ENCODE assay signal across 18 cellular contexts in genomic region chr4:169030575-169030982, GRCh38. TPM values are rescaled to one million over a fixed set of nuclear protein-coding genes. Genes with fewer than 3 reads are reported as not detected.
A peak's percentile ranks its signal among the peaks of the same experiment; 100 is the strongest.
DNase-seq lines count a peak whose midpoint lies in the region; ATAC-seq, FAIRE-seq and TF ChIP-seq lines count a peak whose summit lies in the region.
"Had no signal": no experiment of that assay in that cellular context is flagged by ENCODE, and none has a peak within 500 bp of the region (broad histone marks: within the 10 kb centered on the region; RNA-seq: fewer than 3 reads in every experiment).

No MANE protein-coding gene starts in this region.

- H3K27me3 ChIP-seq in PC-3 (ENCODE audit: low read length) (no peaks in the 10 kb centered on the region), endothelial cell of umbilical vein (ENCODE audit: control insufficient read depth in 2 of 2, insufficient read depth in 2 of 2, low read length in 2 of 2) (no peaks in the 10 kb centered on the region), neuronal stem cell (ENCODE audit: control insufficient read depth in 3 of 3, insufficient read depth in 3 of 3, low read depth in 1 of 3, low read length in 3 of 3) (no peaks in the 10 kb centered on the region)

- no peak overlapping the region for H4K8ac ChIP-seq in neuronal stem cell (ENCODE audit: low read depth, low read length)

- no peaks in the 10 kb centered on the region for H3F3A ChIP-seq in PC-3 (ENCODE audit: low read length, unreplicated experiment)

- no peaks in the 10 kb centered on the region for H3K9me1 ChIP-seq in endothelial cell of umbilical vein (replicated peaks; ENCODE audit: control insufficient read depth, extremely low read depth, insufficient read depth, low read length)

- H3K4me2 ChIP-seq in PC-3 (ENCODE audit: low read length) (peak overlapping the region; percentile 71), endothelial cell of umbilical vein (ENCODE audit: insufficient read depth, low read length) (peak overlapping the region; percentile 38), neuronal stem cell (ENCODE audit: insufficient read depth, low read length, poor library complexity, severe bottlenecking) (no peak overlapping the region)

- CTCF ChIA-PET in PC-3 (lab: Charles Lee) = no interaction called here
- CTCF ChIA-PET in endothelial cell of umbilical vein (lab: Charles Lee) = interaction anchor here (0.8 to 1.6 kb wide), 11 partner anchors 12 to 463 kb away, joined by 3 to 8 read pairs (median 4); partner anchors contain the start of gene CBR4

- H3K9ac ChIP-seq in PC-3 (ENCODE audit: low read length) (no peak overlapping the region), endothelial cell of umbilical vein (replicated peaks; ENCODE audit: extremely low read depth, insufficient read depth, low read length) (no peak overlapping the region), neuronal stem cell (ENCODE audit: low read depth, low read length, poor library complexity) (no peak overlapping the region)

- H3K4ac ChIP-seq in neuronal stem cell (ENCODE audit: low read length) = no peak overlapping the region

- H3K4me3 ChIP-seq in PC-3 (ENCODE audit: low read length) (peak overlapping the region; percentile 37), endothelial cell of umbilical vein (replicated peaks in 1 of 3; ENCODE audit: insufficient read depth in 1 of 3, low read depth in 1 of 3, low read length in 3 of 3) (no peak overlapping the region), neuronal stem cell (ENCODE audit: low read length in 2 of 2) (no peak overlapping the region)
- H3K4me3 ChIP-seq: coronary artery had no signal

- no peak overlapping the region for H2BK12ac ChIP-seq in neuronal stem cell (ENCODE audit: low read length)

- peaks cover 17% of the 10 kb centered on the region for H3K4me1 ChIP-seq in PC-3 (ENCODE audit: insufficient read depth, low read length)
- peaks cover 9% of the 10 kb centered on the region for H3K4me1 ChIP-seq in endothelial cell of umbilical vein (ENCODE audit: control insufficient read depth, extremely low read depth, insufficient read depth, low read length)
- H3K4me1 ChIP-seq in neuronal stem cell (ENCODE audit: control insufficient read depth in 2 of 2, insufficient read depth in 1 of 2, low read depth in 1 of 2, low read length in 2 of 2) = peaks cover 2 to 4% of the 10 kb centered on the region in 2 donors

- no peak overlapping the region for H2BK15ac ChIP-seq in neuronal stem cell (ENCODE audit: low read length)

- peak; percentile 53 for ATAC-seq in PC-3
- ATAC-seq: natural killer cell had no signal

- H3K14ac ChIP-seq in neuronal stem cell (ENCODE audit: low read length) = no peak overlapping the region

- H3K36me3 ChIP-seq in PC-3 (ENCODE audit: low read depth, low read length) (no peaks in the 10 kb centered on the region), endothelial cell of umbilical vein (ENCODE audit: control insufficient read depth in 2 of 2, extremely low read depth in 1 of 2, insufficient read depth in 2 of 2, low read length in 2 of 2) (no peaks in the 10 kb centered on the region), neuronal stem cell (replicated peaks in 1 of 2; ENCODE audit: control insufficient read depth in 2 of 2, insufficient read depth in 2 of 2, low read length in 2 of 2) (no peaks in the 10 kb centered on the region)

- peak overlapping the region; percentile 64 for H3K27ac ChIP-seq in PC-3 (ENCODE audit: low read length)
- no peak overlapping the region for H3K27ac ChIP-seq in endothelial cell of umbilical vein (ENCODE audit: insufficient read depth, low read depth, low read length)
- no peak overlapping the region for H3K27ac ChIP-seq in neuronal stem cell (replicated peaks; ENCODE audit: low read length)
- H3K27ac ChIP-seq: C4-2B, coronary artery had no signal

- intact Hi-C loops in PC-3 (cut with micrococcal nuclease) (no loop called here), endothelial cell of umbilical vein (cut with micrococcal nuclease) (loop anchor here (2.0 kb wide), 1 partner anchor 20 kb away; no protein-coding TSS in a partner anchor)

- H3K23ac ChIP-seq in neuronal stem cell (ENCODE audit: low read depth, low read length, poor library complexity) = no peak overlapping the region

- H3K79me2 ChIP-seq in PC-3 (ENCODE audit: low read length) = no peaks in the 10 kb centered on the region
- no peaks in the 10 kb centered on the region for H3K79me2 ChIP-seq in endothelial cell of umbilical vein (ENCODE audit: control insufficient read depth, insufficient read depth, low read length)

- no peaks in the 10 kb centered on the region for H3K9me2 ChIP-seq in PC-3 (replicated peaks; ENCODE audit: low read length)

- H2AFZ ChIP-seq in PC-3 (ENCODE audit: low read length) = peak overlapping the region; percentile 61
- H2AFZ ChIP-seq in endothelial cell of umbilical vein (ENCODE audit: low read depth, low read length) = no peak overlapping the region
- H2AFZ ChIP-seq in neuronal stem cell (ENCODE audit: low read length) = peak overlapping the region; percentile 38

- POLR2A ChIA-PET in PC-3 (lab: Charles Lee; ENCODE audit: unreplicated experiment) (interaction anchor here (0.6 kb wide), 1 partner anchor 20 kb away, joined by 14 read pairs; the partner anchor contains the start of gene CBR4), endothelial cell of umbilical vein (lab: Charles Lee) (no interaction called here)

- peak; percentile 50 for DNase-seq in ELR (ENCODE audit: low read depth)
- DNase-seq in PC-3 = peak; percentile 43
- DNase-seq in endothelial cell of umbilical vein (ENCODE audit: low read depth, low spot score) = peak; percentile 57
- DNase-seq in neuronal stem cell (ENCODE audit: low spot score) = no peak
- DNase-seq in NCI-H2029 treated with DMSO at 0.1 percent for 48 hours (lab: John Stamatoyannopoulos, UW) = no peak
- DNase-seq in NCI-H146 (lab: John Stamatoyannopoulos, UW) = no peak
- DNase-seq in activated CD4-positive, alpha-beta T cell treated with anti-CD3 and anti-CD28 coated beads for 4 hours = no peak
- no peak for DNase-seq in epidermal melanocyte (ENCODE audit: insufficient read length, low spot score)
- DNase-seq: activated CD4-positive, alpha-beta T cell treated with anti-CD3 and anti-CD28 coated beads for 1 hour; activated gamma-delta T cell treated with Interleukin-2 at 50 U/mL for 16 hours; aorta; DMS79 treated with DMSO at 0.1 percent for 48 hours; natural killer cell; NCI-H2029; NCI-H774; T-helper 2 cell had no signal

- H2AK5ac ChIP-seq in neuronal stem cell (ENCODE audit: low read depth, low read length) = no peak overlapping the region

- peak; percentile 81 for FAIRE-seq in endothelial cell of umbilical vein (lab: Jason Lieb, UNC)

- BruUV-seq in PC-3 (replicated peaks; lab: Mats Ljungman, UMichigan) (no TSS peak), endothelial cell of umbilical vein (replicated peaks; lab: Mats Ljungman, UMichigan) (no TSS peak)

- no peak for TF ChIP-seq POLR2A in endothelial cell of umbilical vein (IDR thresholded peaks at IDR 0.05; ENCODE audit: low read depth, low read length)

- H2BK5ac ChIP-seq in neuronal stem cell (ENCODE audit: low read length) = no peak overlapping the region

- no peak overlapping the region for H4K91ac ChIP-seq in neuronal stem cell (ENCODE audit: low read depth, low read length, poor library complexity)

- H3K9me3 ChIP-seq in PC-3 (ENCODE audit: low read length) = no peaks in the 10 kb centered on the region
- no peaks in the 10 kb centered on the region for H3K9me3 ChIP-seq in endothelial cell of umbilical vein (replicated peaks; ENCODE audit: control insufficient read depth, insufficient read depth, low read length)
- H3K9me3 ChIP-seq in neuronal stem cell (replicated peaks in 1 of 2; ENCODE audit: control insufficient read depth in 2 of 2, insufficient read depth in 1 of 2, low read depth in 1 of 2, low read length in 2 of 2) = peaks cover 0 to 6% of the 10 kb centered on the region in 2 donors

- H4K20me1 ChIP-seq in PC-3 (ENCODE audit: low read length) (no peaks in the 10 kb centered on the region), endothelial cell of umbilical vein (replicated peaks; ENCODE audit: control insufficient read depth, extremely low read depth, insufficient read depth, low read length) (no peaks in the 10 kb centered on the region)

- no CpG with 5 or more reads among the region's 5 CpGs for WGBS in neuronal stem cell (ENCODE audit: extremely low coverage in 2 of 2, insufficient read length in 2 of 2, insufficient replicate concordance in 1 of 2), 2 donors

- dilution Hi-C loops in endothelial cell of umbilical vein (cut with MboI; ENCODE audit: extremely low pct_ligation_motif_present, low sequenced_read_pairs) = no loop called here

- no peak overlapping the region for H2BK120ac ChIP-seq in neuronal stem cell (ENCODE audit: low read depth, low read length)

- no peak overlapping the region for H3K18ac ChIP-seq in neuronal stem cell (ENCODE audit: low read length)

- no peaks in the 10 kb centered on the region for H3K79me1 ChIP-seq in neuronal stem cell (ENCODE audit: low read depth, low read length)

- no peak for TF ChIP-seq CTCF in PC-3 (conservative IDR thresholded peaks at IDR 0.05; ENCODE audit: low read depth, low read length)
- TF ChIP-seq CTCF in endothelial cell of umbilical vein (IDR thresholded peaks at IDR 0.05; ENCODE audit: extremely low read depth in 1 of 2, insufficient read depth in 1 of 2, low read depth in 1 of 2, low read length in 2 of 2) = no peak

TF ChIP-seq in endothelial cell of umbilical vein, 7 proteins besides CTCF, POLR2A, EP300 and RAD21:
- TF ChIP-seq GATA2 (IDR thresholded peaks at IDR 0.05; ENCODE audit: insufficient read depth, insufficient read length, low read depth, low read length) (no peak), JUN (IDR thresholded peaks at IDR 0.05; ENCODE audit: borderline replicate concordance, insufficient read depth, insufficient read length, low read depth) (peak; percentile 32), FOS (IDR thresholded peaks at IDR 0.05; ENCODE audit: borderline replicate concordance, insufficient read depth, low read length) (peak; percentile 67)

RNA-seq across cellular contexts. Expression of gene CBR4, which starts 20.5 kb away (rescaled TPM):
- total RNA-seq in PC-3 (2014; rRNA removed) (7.4 and 12.6 TPM in 2 replicates), endothelial cell of umbilical vein (23.6 and 26.3 TPM in 2 replicates)
- polyA plus RNA-seq in endothelial cell of umbilical vein = 2.8 and 4.8 TPM in 2 replicates
- polyA plus RNA-seq in endothelial cell of umbilical vein (2011; cell fraction: cytosol; rRNA removed) = 3.0 and 3.3 TPM in 2 replicates
- polyA plus RNA-seq in endothelial cell of umbilical vein (2011; cell fraction: nucleus; rRNA removed) = 12.1 and 16.7 TPM in 2 replicates
- 9.4 and 11.4 TPM in 2 replicates for polyA plus RNA-seq in endothelial cell of umbilical vein (2012)
- 4.8 and 6.8 TPM in 2 replicates for polyA minus RNA-seq in endothelial cell of umbilical vein
- polyA minus RNA-seq in endothelial cell of umbilical vein (2011; cell fraction: cytosol; rRNA and poly(A)+ RNA removed) = 4.3 TPM
- polyA minus RNA-seq in endothelial cell of umbilical vein (2011; cell fraction: nucleus; rRNA and poly(A)+ RNA removed) = 14.1 and 15.8 TPM in 2 replicates
- polyA plus RNA-seq in neuronal stem cell (2013, experiment 1 of 2) = 21.2 TPM
- 22.2 TPM for polyA plus RNA-seq in neuronal stem cell (2013, experiment 2 of 2)

Comparison
In these comparisons a context has a peak if more than half of its experiments do, and no peak if none do; other contexts are left out.
1. DNase-seq: peak in ELR (single experiment), PC-3 (single experiment) and endothelial cell of umbilical vein (single experiment); none in neuronal stem cell (single experiment), NCI-H2029 treated with DMSO at 0.1 percent for 48 hours (single experiment), NCI-H146 (single experiment), activated CD4-positive, alpha-beta T cell treated with anti-CD3 and anti-CD28 coated beads for 4 hours (0 of 2) and epidermal melanocyte (single experiment).